8 cellular contexts compared by ENCODE assay signal in genomic region chr18:48785091-48785614, GRCh38.
A peak's percentile ranks its signal among the peaks of the same experiment; 100 is the strongest.
DNase-seq lines count a peak whose midpoint lies in the region; ATAC-seq and TF ChIP-seq lines count a peak whose summit lies in the region.

No MANE protein-coding gene starts in this region.

- no peak for TF ChIP-seq POLR2A in erythroblast (IDR thresholded peaks at IDR 0.05; ENCODE audit: low read length)

- peak; percentile 93 for ATAC-seq in GM19455 (IDR thresholded peaks at IDR 0.05; ENCODE audit: unreplicated experiment)
- peak; percentile 92 for ATAC-seq in HG03378 (IDR thresholded peaks at IDR 0.05; ENCODE audit: unreplicated experiment)

- peak overlapping the region; percentile 41 for H3K27ac Mint-ChIP-seq in chondrocyte (ENCODE audit: unreplicated experiment)

- DNase-seq in chondrocyte (ENCODE audit: low spot score) (peak; percentile 68), Kasumi-1 (lab: John Stamatoyannopoulos, UW) (no peak), ureter (ENCODE audit: low spot score) (no peak), SHP77 treated with DMSO at 0.1 percent for 48 hours (lab: John Stamatoyannopoulos, UW) (no peak), erythroblast (lab: John Stamatoyannopoulos, UW) (no peak)

- H3K4me1 Mint-ChIP-seq in chondrocyte (ENCODE audit: low read depth), result peaks cover 94% of the 10 kb centered on the region

- TF ChIP-seq CTCF in GM12872 (IDR thresholded peaks at IDR 0.05; ENCODE audit: insufficient read depth, low read depth, low read length) (peak; percentile 8; the same call in 1 of the 3 replicates), chondrocyte (IDR thresholded peaks at IDR 0.05) (no peak)

- H3K4me3 Mint-ChIP-seq in chondrocyte (ENCODE audit: unreplicated experiment), result no peak overlapping the region

- H3K27me3 Mint-ChIP-seq in chondrocyte (ENCODE audit: low read depth), result no peaks in the 10 kb centered on the region

- no peaks in the 10 kb centered on the region for H3K9me3 Mint-ChIP-seq in chondrocyte (ENCODE audit: low read depth)

- peaks cover 24% of the 10 kb centered on the region for H3K36me3 Mint-ChIP-seq in chondrocyte (ENCODE audit: low read depth)
